In the genomic region with DNA sequence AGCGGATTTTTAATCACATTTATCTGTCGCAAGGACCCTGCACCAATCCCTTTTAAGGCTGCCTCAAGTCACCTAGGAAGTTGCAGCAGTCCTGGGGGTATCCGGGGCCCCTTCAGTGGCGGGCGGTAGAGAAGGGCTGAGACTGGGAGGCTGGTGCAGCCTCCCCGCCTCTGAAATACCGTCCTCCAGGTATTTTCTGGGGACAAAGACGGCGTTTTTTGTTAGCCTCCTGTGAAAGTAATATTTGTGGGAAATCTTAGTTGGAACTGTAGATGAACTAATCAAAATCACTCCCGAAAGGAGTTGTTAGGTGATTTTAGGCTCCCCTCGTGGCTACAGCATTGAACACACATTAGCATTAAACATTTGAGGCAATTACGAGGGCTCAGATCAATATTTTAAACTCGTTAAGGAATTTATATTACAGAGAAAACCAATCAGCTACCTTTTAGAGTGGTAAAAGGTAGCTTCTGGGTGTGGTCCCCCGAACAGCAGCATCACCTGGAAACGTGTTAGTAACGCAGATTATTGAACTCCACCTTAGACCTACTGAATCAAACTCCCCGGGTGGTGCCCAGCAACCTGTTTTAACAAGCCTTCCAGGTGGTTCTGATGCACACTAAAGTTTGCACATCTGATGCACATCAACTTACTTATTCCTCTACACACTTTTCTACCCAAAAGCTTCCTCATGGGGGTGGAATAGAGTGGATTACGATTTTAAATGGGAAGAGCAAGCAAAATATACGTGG, we compare ENCODE assay signal across 8 cellular contexts. TPM values are rescaled to one million over a fixed set of nuclear protein-coding genes. Genes with fewer than 3 reads are reported as not detected.
A peak's percentile ranks its signal among the peaks of the same experiment; 100 is the strongest.
DNase-seq lines count a peak whose midpoint lies in the region; ATAC-seq and FAIRE-seq lines count a peak whose summit lies in the region.

No MANE protein-coding gene starts in this region.

- FAIRE-seq in RCC 7860 (lab: Jason Lieb, UNC) = no peak

- ATAC-seq in GM21717 (IDR thresholded peaks at IDR 0.05; ENCODE audit: unreplicated experiment) (peak; percentile 27), aorta (ENCODE audit: low FRiP score) (peak; percentile 60)

- H3K4me3 ChIP-seq in mesenchymal stem cell (ENCODE audit: insufficient read depth in 1 of 2, low read depth in 1 of 2, low read length in 2 of 2) (peak overlapping the region; percentile 91 to 100), aorta (ENCODE audit: low read length in 2 of 2) (peak overlapping the region; percentile 19 to 60)

- no peak overlapping the region for H2AK5ac ChIP-seq in mesenchymal stem cell (ENCODE audit: low read length, severe bottlenecking)

- H3K36me3 ChIP-seq in mesenchymal stem cell (ENCODE audit: control insufficient read depth in 1 of 2, insufficient read depth in 2 of 2, low read depth in 1 of 2, low read length in 2 of 2) = peaks cover 0 to 5% of the 10 kb centered on the region in 2 experiments
- no peaks in the 10 kb centered on the region for H3K36me3 ChIP-seq in aorta (ENCODE audit: control insufficient read depth in 1 of 2, insufficient read depth in 2 of 2, low read length in 1 of 2)

- H3K27ac ChIP-seq in caudate nucleus (ENCODE audit: low read depth, low read length) (peak overlapping the region; percentile 93), mesenchymal stem cell (ENCODE audit: low read length, poor library complexity, severe bottlenecking) (peak overlapping the region; percentile 32), aorta (ENCODE audit: low read depth in 1 of 2, low read length in 2 of 2) (no peak overlapping the region)

- no peaks in the 10 kb centered on the region for H3K79me1 ChIP-seq in mesenchymal stem cell (replicated peaks; ENCODE audit: low read length, poor library complexity, severe bottlenecking)

- no peak overlapping the region for H2AFZ ChIP-seq in mesenchymal stem cell (ENCODE audit: low read depth, low read length)

- peak overlapping the region in 1 of 2 experiments; percentile 80 for H3K14ac ChIP-seq in mesenchymal stem cell (ENCODE audit: low read length in 2 of 2)

- peak overlapping the region in 1 of 2 experiments; percentile 41 for H3K4ac ChIP-seq in mesenchymal stem cell (ENCODE audit: low read depth in 1 of 2, low read length in 2 of 2)

- peak overlapping the region; percentile 94 for H3K9ac ChIP-seq in mesenchymal stem cell (ENCODE audit: low read length)

- DNase-seq in COLO668 (lab: John Stamatoyannopoulos, UW; ENCODE audit: unreplicated experiment) (peak; percentile 14), NAMALWA (ENCODE audit: low spot score) (peak; percentile 3), caudate nucleus (lab: John Stamatoyannopoulos, UW) (peak in 1 of 61 donors; percentile 10), mesenchymal stem cell (no peak), aorta (no peak), midbrain (lab: John Stamatoyannopoulos, UW) (no peak), RCC 7860 (ENCODE audit: low spot score) (no peak)

- peak overlapping the region; percentile 93 for H2BK15ac ChIP-seq in mesenchymal stem cell (ENCODE audit: low read depth, poor library complexity, severe bottlenecking)

- H3K27me3 ChIP-seq in mesenchymal stem cell (ENCODE audit: control insufficient read depth in 1 of 2, insufficient read depth in 1 of 2, low read length in 2 of 2) (no peaks in the 10 kb centered on the region), aorta (ENCODE audit: control insufficient read depth in 1 of 2, insufficient read depth in 2 of 2, low read length in 1 of 2) (no peaks in the 10 kb centered on the region)

- H2BK120ac ChIP-seq in mesenchymal stem cell (ENCODE audit: low read depth, low read length) = no peak overlapping the region

- intact Hi-C loops in aorta (cut with DNase I) = no loop called here

- H2BK5ac ChIP-seq in mesenchymal stem cell (ENCODE audit: low read depth, low read length, poor library complexity, severe bottlenecking) = no peak overlapping the region

- H3K18ac ChIP-seq in mesenchymal stem cell (ENCODE audit: low read depth in 1 of 2, low read length in 2 of 2) = peak overlapping the region in 1 of 2 experiments; percentile 56

- no peak overlapping the region for H4K91ac ChIP-seq in mesenchymal stem cell (ENCODE audit: low read length)

- H3K4me2 ChIP-seq in mesenchymal stem cell (ENCODE audit: low read length, poor library complexity, severe bottlenecking) = peak overlapping the region; percentile 99

- H3K4me1 ChIP-seq in mesenchymal stem cell (ENCODE audit: control insufficient read depth, insufficient read depth, low read depth, low read length) = peaks cover 3% of the 10 kb centered on the region
- no peaks in the 10 kb centered on the region for H3K4me1 ChIP-seq in aorta (ENCODE audit: control insufficient read depth in 1 of 2, insufficient read depth in 2 of 2, low read length in 2 of 2)

- peak overlapping the region; percentile 69 for H4K8ac ChIP-seq in mesenchymal stem cell (ENCODE audit: low read length)

- 31% methylated on average over 14 of the region's 19 CpGs for WGBS in mesenchymal stem cell
- WGBS in aorta, 2 donors = 8 to 9% methylated on average over 19 of the region's 19 CpGs

- no peaks in the 10 kb centered on the region for H3K9me3 ChIP-seq in mesenchymal stem cell (ENCODE audit: control insufficient read depth, low read length)
- H3K9me3 ChIP-seq in aorta (ENCODE audit: control insufficient read depth, low read length) = no peaks in the 10 kb centered on the region

- peak overlapping the region in 1 of 2 experiments; percentile 33 for H2BK12ac ChIP-seq in mesenchymal stem cell (ENCODE audit: low read length in 2 of 2)

- H3K23ac ChIP-seq in mesenchymal stem cell (ENCODE audit: low read length in 2 of 2) = no peak overlapping the region

RNA-seq across cellular contexts. Expression of gene ANXA7, which starts 0.5 kb away (rescaled TPM):
- 51.5 TPM for polyA plus RNA-seq in mesenchymal stem cell (2013, experiment 1 of 2)
- polyA plus RNA-seq in mesenchymal stem cell (2013, experiment 2 of 2) = 50.9 TPM
- total RNA-seq in aorta = 100 to 1,000 TPM; 116 to 125 TPM
- 10 to 100 TPM; 72.4 to 88.3 TPM for polyA plus RNA-seq in aorta

RNA-seq across cellular contexts. Expression of gene MSS51, which starts 19.0 kb away (rescaled TPM):
- polyA plus RNA-seq in mesenchymal stem cell (2013, experiment 1 of 2) = 0.35 TPM
- polyA plus RNA-seq in mesenchymal stem cell (2013, experiment 2 of 2) = 0.32 TPM
- 1 to 10 TPM; 2.9 to 6.3 TPM for total RNA-seq in aorta
- 1 to 10 TPM; 1.7 to 1.8 TPM for polyA plus RNA-seq in aorta

RNA-seq across cellular contexts. Expression of gene CFAP70, which starts 55.7 kb away (rescaled TPM):
- polyA plus RNA-seq in mesenchymal stem cell (2013, experiment 1 of 2) = 0.06 TPM
- 0.10 TPM for polyA plus RNA-seq in mesenchymal stem cell (2013, experiment 2 of 2)
- total RNA-seq in aorta = 1 to 10 TPM in 1 of 2 donors, under 1 TPM in 1; 0.94 to 2.4 TPM
- polyA plus RNA-seq in aorta = 1 to 10 TPM in 1 of 2 donors, under 1 TPM in 1; 0.25 to 2.8 TPM

Comparison
In these comparisons a context has a peak if more than half of its experiments do, and no peak if none do; other contexts are left out.
1. DNase-seq: peak in COLO668 (single experiment) and NAMALWA (single experiment); none in mesenchymal stem cell (single experiment), aorta (0 of 2), midbrain (single experiment) and RCC 7860 (single experiment).
2. H3K27ac ChIP-seq: peak in caudate nucleus (single experiment) and mesenchymal stem cell (single experiment); none in aorta (0 of 2).